Comparison of ENCODE assay signal across 18 cellular contexts in the genomic region with DNA sequence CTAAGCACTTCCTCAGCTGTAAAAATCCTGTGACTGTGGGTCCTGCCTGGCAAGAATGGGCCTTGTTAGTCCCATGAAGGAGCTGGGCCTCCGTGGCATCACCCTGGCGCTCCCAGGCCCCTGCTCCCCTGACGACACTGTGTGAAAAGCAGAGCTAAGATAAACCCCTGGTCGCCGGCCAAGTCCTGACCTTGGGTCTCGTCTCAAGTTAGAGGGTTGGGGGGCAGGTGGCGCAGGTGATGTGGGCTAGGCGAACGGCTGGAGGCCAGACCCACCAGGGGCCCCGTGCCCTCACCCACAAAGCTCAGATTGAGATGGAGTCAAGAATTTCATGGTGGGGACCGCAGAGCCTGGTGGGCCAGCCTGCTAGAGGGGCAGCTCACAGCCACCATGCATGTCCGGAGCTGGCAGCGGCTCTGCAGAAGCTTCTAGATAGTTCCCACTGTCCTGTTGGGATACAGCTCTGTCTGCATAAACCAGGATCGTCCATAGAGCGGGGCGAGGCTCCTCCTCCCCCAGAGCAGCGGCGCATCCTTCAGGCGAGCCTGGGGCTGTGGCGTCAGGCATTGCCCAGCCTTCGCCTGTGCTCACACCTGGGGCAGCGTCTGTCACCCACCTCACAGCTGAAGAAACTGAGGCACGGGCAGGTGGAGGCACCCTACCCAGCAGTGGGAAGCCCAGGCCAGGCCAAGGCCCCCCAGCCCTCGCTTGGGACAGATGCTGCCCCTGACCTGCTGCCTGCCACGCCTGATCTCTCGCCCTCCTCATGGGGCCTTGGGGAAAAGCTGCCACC. TPM values are rescaled to one million over a fixed set of nuclear protein-coding genes. Genes with fewer than 3 reads are reported as not detected.
A peak's percentile ranks its signal among the peaks of the same experiment; 100 is the strongest.
DNase-seq lines count a peak whose midpoint lies in the region; ATAC-seq and TF ChIP-seq lines count a peak whose summit lies in the region.
"Had no signal": no experiment of that assay in that cellular context is flagged by ENCODE, and none has a peak within 500 bp of the region (broad histone marks: within the 10 kb centered on the region; RNA-seq: fewer than 3 reads in every experiment).

No MANE protein-coding gene starts in this region.

- TF ChIP-seq POLR2A in spleen (IDR thresholded peaks at IDR 0.05) = no peak

- H3K4me1 Mint-ChIP-seq in activated CD4-positive, alpha-beta T cell treated with anti-CD3 and anti-CD28 coated beads for 36 hours = peaks cover 6% of the 10 kb centered on the region
- H3K4me1 Mint-ChIP-seq in dendritic cell treated with granulocyte-macrophage colony-stimulating factor and Interleukin-4, amounts not matched to agents 40 ng/mL and 50 ng/mL, for 4 days (ENCODE audit: low read depth) = peaks cover 57% of the 10 kb centered on the region
- peaks cover 5% of the 10 kb centered on the region for H3K4me1 Mint-ChIP-seq in T-helper 17 cell
- peaks cover 5 to 17% of the 10 kb centered on the region in 2 donors for H3K4me1 Mint-ChIP-seq in natural killer cell treated with Interleukin-12 subunit alpha and Interleukin-12 subunit beta and Interleukin-15 and Interleukin-18, amount 100 ng/mL, for 72 hours (ENCODE audit: low read depth in 2 of 2)

- peaks cover 1% of the 10 kb centered on the region; the same call in 1 of the 2 replicates for H3K36me3 ChIP-seq in H7 (replicated peaks; ENCODE audit: control insufficient read depth, insufficient read depth, low read length)
- peaks cover 0 to 87% (median 40%) of the 10 kb centered on the region in 6 donors for H3K36me3 ChIP-seq in spleen

- no peak for TF ChIP-seq CTCF in spleen (IDR thresholded peaks at IDR 0.05 in 8 of 11, conservative IDR thresholded peaks at IDR 0.05 in 3 of 11)

- peaks cover 5 to 85% (median 56%) of the 10 kb centered on the region in 6 donors for H3K4me1 ChIP-seq in spleen

- H3K27me3 ChIP-seq in H7 (ENCODE audit: control insufficient read depth, insufficient read depth, low read length) (no peaks in the 10 kb centered on the region), spleen (replicated peaks in 1 of 7) (no peaks in the 10 kb centered on the region)

- peaks cover 8% of the 10 kb centered on the region for H3K36me3 Mint-ChIP-seq in activated CD4-positive, alpha-beta T cell treated with anti-CD3 and anti-CD28 coated beads for 36 hours (ENCODE audit: low read depth)
- peaks cover 92% of the 10 kb centered on the region for H3K36me3 Mint-ChIP-seq in dendritic cell treated with granulocyte-macrophage colony-stimulating factor and Interleukin-4, amounts not matched to agents 40 ng/mL and 50 ng/mL, for 4 days (ENCODE audit: low read depth)
- no peaks in the 10 kb centered on the region for H3K36me3 Mint-ChIP-seq in T-helper 17 cell (ENCODE audit: low read depth)
- H3K36me3 Mint-ChIP-seq in natural killer cell treated with Interleukin-12 subunit alpha and Interleukin-12 subunit beta and Interleukin-15 and Interleukin-18, amount 100 ng/mL, for 72 hours = no peaks in the 10 kb centered on the region
- H3K36me3 Mint-ChIP-seq: CD4-positive, CD25-positive, alpha-beta regulatory T cell had no signal

- H3K4me3 Mint-ChIP-seq in activated CD4-positive, alpha-beta T cell treated with anti-CD3 and anti-CD28 coated beads for 36 hours = no peak overlapping the region
- H3K4me3 Mint-ChIP-seq in dendritic cell treated with granulocyte-macrophage colony-stimulating factor and Interleukin-4, amounts not matched to agents 40 ng/mL and 50 ng/mL, for 4 days = no peak overlapping the region
- H3K4me3 Mint-ChIP-seq in T-helper 17 cell = no peak overlapping the region
- no peak overlapping the region for H3K4me3 Mint-ChIP-seq in natural killer cell treated with Interleukin-12 subunit alpha and Interleukin-12 subunit beta and Interleukin-15 and Interleukin-18, amount 100 ng/mL, for 72 hours
- H3K4me3 Mint-ChIP-seq: CD4-positive, CD25-positive, alpha-beta regulatory T cell; HFFc6 had no signal

- CTCF ChIA-PET in activated CD4-positive, alpha-beta T cell treated with anti-CD3 and anti-CD28 coated beads for 36 hours (lab: Charles Lee) = interaction anchor here (1.4 kb wide), 1 partner anchor 17 kb away, joined by 5 read pairs; no protein-coding TSS in a partner anchor

- intact Hi-C loops in activated CD4-positive, alpha-beta T cell treated with anti-CD3 and anti-CD28 coated beads for 36 hours (cut with DNase I, micrococcal nuclease) = no loop called here
- intact Hi-C loops in dendritic cell treated with granulocyte-macrophage colony-stimulating factor and Interleukin-4, amounts not matched to agents 40 ng/mL and 50 ng/mL, for 4 days (cut with micrococcal nuclease) = no loop called here
- intact Hi-C loops in spleen (cut with DNase I; ENCODE audit: low total_unique reads) = no loop called here

- peak; percentile 6 for ATAC-seq in activated CD4-positive, alpha-beta T cell treated with anti-CD3 and anti-CD28 coated beads for 36 hours
- no peak for ATAC-seq in T-helper 17 cell
- ATAC-seq in natural killer cell treated with Interleukin-12 subunit alpha and Interleukin-12 subunit beta and Interleukin-15 and Interleukin-18, amount 100 ng/mL, for 72 hours = no peak
- ATAC-seq: PC-3 had no signal

- no peak overlapping the region for H3K27ac Mint-ChIP-seq in activated CD4-positive, alpha-beta T cell treated with anti-CD3 and anti-CD28 coated beads for 36 hours
- peak overlapping the region; percentile 94 for H3K27ac Mint-ChIP-seq in dendritic cell treated with granulocyte-macrophage colony-stimulating factor and Interleukin-4, amounts not matched to agents 40 ng/mL and 50 ng/mL, for 4 days
- no peak overlapping the region for H3K27ac Mint-ChIP-seq in T-helper 17 cell
- H3K27ac Mint-ChIP-seq in natural killer cell treated with Interleukin-12 subunit alpha and Interleukin-12 subunit beta and Interleukin-15 and Interleukin-18, amount 100 ng/mL, for 72 hours = no peak overlapping the region
- H3K27ac Mint-ChIP-seq: HFFc6 had no signal

- H3K4me3 ChIP-seq in H7 (ENCODE audit: insufficient read depth, low read depth, low read length) = no peak overlapping the region
- no peak overlapping the region for H3K4me3 ChIP-seq in spleen

- H3K9me3 Mint-ChIP-seq in activated CD4-positive, alpha-beta T cell treated with anti-CD3 and anti-CD28 coated beads for 36 hours (ENCODE audit: low read depth) = no peaks in the 10 kb centered on the region
- no peaks in the 10 kb centered on the region for H3K9me3 Mint-ChIP-seq in dendritic cell treated with granulocyte-macrophage colony-stimulating factor and Interleukin-4, amounts not matched to agents 40 ng/mL and 50 ng/mL, for 4 days
- H3K9me3 Mint-ChIP-seq in natural killer cell treated with Interleukin-12 subunit alpha and Interleukin-12 subunit beta and Interleukin-15 and Interleukin-18, amount 100 ng/mL, for 72 hours = no peaks in the 10 kb centered on the region
- H3K9me3 Mint-ChIP-seq: CD4-positive, CD25-positive, alpha-beta regulatory T cell; HFFc6 had no signal

- DNase-seq in activated CD4-positive, alpha-beta T cell treated with anti-CD3 and anti-CD28 coated beads for 36 hours = no peak
- DNase-seq in activated CD4-positive, alpha-beta T cell treated with anti-CD3 and anti-CD28 coated beads, Interleukin-2, amount 50 U/mL, for 4 hours = no peak
- DNase-seq in H7 = peak; percentile 68
- DNase-seq in spleen = peak; percentile 75
- no peak for DNase-seq in HT-29 (ENCODE audit: low spot score)
- DNase-seq in T-helper 17 cell = no peak
- no peak for DNase-seq in natural killer cell treated with Interleukin-12 subunit alpha and Interleukin-12 subunit beta and Interleukin-15 and Interleukin-18, amount 100 ng/mL, for 72 hours (ENCODE audit: low spot score)
- DNase-seq: AML-193; CD4-positive, CD25-positive, alpha-beta regulatory T cell; COR-L47; GDM1; HFFc6; NCI-H1417 treated with DMSO at 0.1 percent for 48 hours; NCI-H187 treated with DMSO at 0.1 percent for 48 hours; NCI-H345; NCI-H524 treated with DMSO at 0.1 percent for 48 hours; PC-3 had no signal

- 76 to 95% (median 87%) methylated on average over 10 to 26 of the region's 26 CpGs for WGBS in spleen, 5 donors

- H3K27ac ChIP-seq in spleen = peak overlapping the region in 1 of 8 donors; percentile 82

- POLR2A ChIA-PET in activated CD4-positive, alpha-beta T cell treated with anti-CD3 and anti-CD28 coated beads for 36 hours (lab: Charles Lee) = interaction anchor here (0.5 kb wide), 1 partner anchor 134 kb away, joined by 3 read pairs; no protein-coding TSS in a partner anchor

- no peaks in the 10 kb centered on the region for H3K27me3 Mint-ChIP-seq in activated CD4-positive, alpha-beta T cell treated with anti-CD3 and anti-CD28 coated beads for 36 hours
- H3K27me3 Mint-ChIP-seq in dendritic cell treated with granulocyte-macrophage colony-stimulating factor and Interleukin-4, amounts not matched to agents 40 ng/mL and 50 ng/mL, for 4 days = no peaks in the 10 kb centered on the region
- H3K27me3 Mint-ChIP-seq in T-helper 17 cell = no peaks in the 10 kb centered on the region
- H3K27me3 Mint-ChIP-seq in natural killer cell treated with Interleukin-12 subunit alpha and Interleukin-12 subunit beta and Interleukin-15 and Interleukin-18, amount 100 ng/mL, for 72 hours = no peaks in the 10 kb centered on the region
- H3K27me3 Mint-ChIP-seq: CD4-positive, CD25-positive, alpha-beta regulatory T cell had no signal

- H3K9me3 ChIP-seq in spleen = no peaks in the 10 kb centered on the region
- no peaks in the 10 kb centered on the region for H3K9me3 ChIP-seq in T-helper 17 cell (ENCODE audit: control insufficient read depth, low read length, poor library complexity, severe bottlenecking)

RNA-seq across cellular contexts. Expression of a gene that starts 12.0 kb away (rescaled TPM):
- 100 to 1,000 TPM; 286 to 329 TPM for total RNA-seq in activated CD4-positive, alpha-beta T cell treated with anti-CD3 and anti-CD28 coated beads for 36 hours
- 62.8 and 76.1 TPM in 2 replicates for total RNA-seq in H7 (2014; rRNA removed; shearing (Covaris generic))
- total RNA-seq in spleen = 100 to 1,000 TPM; 225 to 333 (median 288) TPM
- polyA plus RNA-seq in spleen = 100 to 1,000 TPM; 105 to 192 (median 132) TPM
- total RNA-seq in HT-29 (2014; rRNA removed; shearing (Covaris generic)) = 72.3 and 89.5 TPM in 2 replicates
- total RNA-seq in T-helper 17 cell = 100 to 1,000 TPM; 110 to 121 TPM
- total RNA-seq in natural killer cell treated with Interleukin-12 subunit alpha and Interleukin-12 subunit beta and Interleukin-15 and Interleukin-18, amount 100 ng/mL, for 72 hours = 100 to 1,000 TPM; 300 to 380 TPM

RNA-seq across cellular contexts. Expression of a gene that starts 19.9 kb away (rescaled TPM):
- total RNA-seq in activated CD4-positive, alpha-beta T cell treated with anti-CD3 and anti-CD28 coated beads for 36 hours = 10 to 100 TPM; 65.4 to 85.9 TPM
- 42.2 and 49.9 TPM in 2 replicates for total RNA-seq in H7 (2014; rRNA removed; shearing (Covaris generic))
- total RNA-seq in spleen (100 to 1,000 TPM in 3 of 7 donors, 10 to 100 TPM in 4; 59.5 to 127 (median 93.0) TPM), T-helper 17 cell (10 to 100 TPM; 86.2 to 94.4 TPM)
- polyA plus RNA-seq in spleen = 100 to 1,000 TPM in 2 of 3 donors, 10 to 100 TPM in 1; 75.7 to 117 (median 116) TPM
- total RNA-seq in HT-29 (2014; rRNA removed; shearing (Covaris generic)) = 30.5 and 35.0 TPM in 2 replicates
- total RNA-seq in natural killer cell treated with Interleukin-12 subunit alpha and Interleukin-12 subunit beta and Interleukin-15 and Interleukin-18, amount 100 ng/mL, for 72 hours = 100 to 1,000 TPM; 217 to 295 TPM

RNA-seq across cellular contexts. Expression of a gene that starts 20.2 kb away (rescaled TPM):
- 10 to 100 TPM; 20.0 to 22.3 TPM for total RNA-seq in activated CD4-positive, alpha-beta T cell treated with anti-CD3 and anti-CD28 coated beads for 36 hours
- total RNA-seq in H7 (2014; rRNA removed; shearing (Covaris generic)) = 26.2 and 28.6 TPM in 2 replicates
- 10 to 100 TPM; 21.3 to 28.1 (median 23.1) TPM for total RNA-seq in spleen
- 10 to 100 TPM; 10.3 to 17.9 (median 12.9) TPM for polyA plus RNA-seq in spleen
- 42.0 and 51.4 TPM in 2 replicates for total RNA-seq in HT-29 (2014; rRNA removed; shearing (Covaris generic))
- 10 to 100 TPM; 15.8 to 16.5 TPM for total RNA-seq in T-helper 17 cell
- 10 to 100 TPM; 29.7 to 30.1 TPM for total RNA-seq in natural killer cell treated with Interleukin-12 subunit alpha and Interleukin-12 subunit beta and Interleukin-15 and Interleukin-18, amount 100 ng/mL, for 72 hours

RNA-seq across cellular contexts. Expression of a gene that starts 20.4 kb away (rescaled TPM):
- 10 to 100 TPM; 23.3 to 26.0 TPM for total RNA-seq in activated CD4-positive, alpha-beta T cell treated with anti-CD3 and anti-CD28 coated beads for 36 hours
- 16.6 and 24.6 TPM in 2 replicates for total RNA-seq in H7 (2014; rRNA removed; shearing (Covaris generic))
- total RNA-seq in spleen (10 to 100 TPM; 62.3 to 88.0 (median 73.5) TPM), T-helper 17 cell (10 to 100 TPM; 32.2 to 33.4 TPM)
- polyA plus RNA-seq in spleen = 100 to 1,000 TPM in 2 of 3 donors, 10 to 100 TPM in 1; 86.3 to 272 (median 257) TPM
- total RNA-seq in HT-29 (2014; rRNA removed; shearing (Covaris generic)) = 25.8 and 28.4 TPM in 2 replicates
- 10 to 100 TPM; 19.5 to 40.1 TPM for total RNA-seq in natural killer cell treated with Interleukin-12 subunit alpha and Interleukin-12 subunit beta and Interleukin-15 and Interleukin-18, amount 100 ng/mL, for 72 hours

Comparison
In these comparisons a context has a peak if more than half of its experiments do, and no peak if none do; other contexts are left out.
1. DNase-seq: peak in H7 (single experiment) and spleen (single experiment); none in activated CD4-positive, alpha-beta T cell treated with anti-CD3 and anti-CD28 coated beads for 36 hours (single experiment), activated CD4-positive, alpha-beta T cell treated with anti-CD3 and anti-CD28 coated beads, Interleukin-2, amount 50 U/mL, for 4 hours (0 of 2), HT-29 (single experiment), T-helper 17 cell (0 of 3) and natural killer cell treated with Interleukin-12 subunit alpha and Interleukin-12 subunit beta and Interleukin-15 and Interleukin-18, amount 100 ng/mL, for 72 hours (single experiment).